2 cellular contexts compared by ENCODE assay signal in genomic region chr15:52103217-52104207, GRCh38.
A peak's percentile ranks its signal among the peaks of the same experiment; 100 is the strongest.
TF ChIP-seq lines count a peak whose summit lies in the region.

No MANE protein-coding gene starts in this region.

TF ChIP-seq in HCT116, 20 proteins besides CTCF, POLR2A, EP300 and RAD21:
- TF ChIP-seq TCF7L2 (IDR thresholded peaks at IDR 0.05; ENCODE audit: borderline replicate concordance, extremely low read depth, insufficient read depth, insufficient read length): no peak
- no peak for TF ChIP-seq SIN3A (IDR thresholded peaks at IDR 0.05; ENCODE audit: low read depth)
- TF ChIP-seq SRF (IDR thresholded peaks at IDR 0.05; ENCODE audit: low read depth): no peak
- TF ChIP-seq CBX3 (IDR thresholded peaks at IDR 0.05; ENCODE audit: low read depth): 0 out of 2 replicates have a peak, but pooled peaks have one; percentile 24
- no peak for TF ChIP-seq ZNF274 (IDR thresholded peaks at IDR 0.05; ENCODE audit: low read depth, low read length)
- TF ChIP-seq EZH2 (IDR thresholded peaks at IDR 0.05): no peak
- TF ChIP-seq FOSL1 (IDR thresholded peaks at IDR 0.05; ENCODE audit: low read depth): peak; percentile 58
- TF ChIP-seq JUND (IDR thresholded peaks at IDR 0.05): peak; percentile 43; the same call in 1 of the 2 replicates
- TF ChIP-seq, protein P1, sequence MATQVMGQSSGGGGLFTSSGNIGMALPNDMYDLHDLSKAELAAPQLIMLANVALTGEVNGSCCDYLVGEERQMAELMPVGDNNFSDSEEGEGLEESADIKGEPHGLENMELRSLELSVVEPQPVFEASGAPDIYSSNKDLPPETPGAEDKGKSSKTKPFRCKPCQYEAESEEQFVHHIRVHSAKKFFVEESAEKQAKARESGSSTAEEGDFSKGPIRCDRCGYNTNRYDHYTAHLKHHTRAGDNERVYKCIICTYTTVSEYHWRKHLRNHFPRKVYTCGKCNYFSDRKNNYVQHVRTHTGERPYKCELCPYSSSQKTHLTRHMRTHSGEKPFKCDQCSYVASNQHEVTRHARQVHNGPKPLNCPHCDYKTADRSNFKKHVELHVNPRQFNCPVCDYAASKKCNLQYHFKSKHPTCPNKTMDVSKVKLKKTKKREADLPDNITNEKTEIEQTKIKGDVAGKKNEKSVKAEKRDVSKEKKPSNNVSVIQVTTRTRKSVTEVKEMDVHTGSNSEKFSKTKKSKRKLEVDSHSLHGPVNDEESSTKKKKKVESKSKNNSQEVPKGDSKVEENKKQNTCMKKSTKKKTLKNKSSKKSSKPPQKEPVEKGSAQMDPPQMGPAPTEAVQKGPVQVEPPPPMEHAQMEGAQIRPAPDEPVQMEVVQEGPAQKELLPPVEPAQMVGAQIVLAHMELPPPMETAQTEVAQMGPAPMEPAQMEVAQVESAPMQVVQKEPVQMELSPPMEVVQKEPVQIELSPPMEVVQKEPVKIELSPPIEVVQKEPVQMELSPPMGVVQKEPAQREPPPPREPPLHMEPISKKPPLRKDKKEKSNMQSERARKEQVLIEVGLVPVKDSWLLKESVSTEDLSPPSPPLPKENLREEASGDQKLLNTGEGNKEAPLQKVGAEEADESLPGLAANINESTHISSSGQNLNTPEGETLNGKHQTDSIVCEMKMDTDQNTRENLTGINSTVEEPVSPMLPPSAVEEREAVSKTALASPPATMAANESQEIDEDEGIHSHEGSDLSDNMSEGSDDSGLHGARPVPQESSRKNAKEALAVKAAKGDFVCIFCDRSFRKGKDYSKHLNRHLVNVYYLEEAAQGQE (IDR thresholded peaks at IDR 0.05; ENCODE audit: low read depth): no peak
- no peak for TF ChIP-seq SP1 (IDR thresholded peaks at IDR 0.05; ENCODE audit: low read depth)

TF ChIP-seq in HEK293T, 16 proteins besides CTCF, POLR2A, EP300 and RAD21 (continued from another document):
- TF ChIP-seq TARDBP (IDR thresholded peaks at IDR 0.05) (no peak), ARNT (IDR thresholded peaks at IDR 0.05) (no peak), FOXM1 (IDR thresholded peaks at IDR 0.05; ENCODE audit: borderline replicate concordance) (no peak), BHLHE40 (IDR thresholded peaks at IDR 0.05; ENCODE audit: borderline replicate concordance) (no peak), CTBP1 (IDR thresholded peaks at IDR 0.05; ENCODE audit: borderline replicate concordance) (no peak), SP1 (IDR thresholded peaks at IDR 0.05) (no peak), NFRKB (IDR thresholded peaks at IDR 0.05) (no peak), FOXA1 (IDR thresholded peaks at IDR 0.05) (no peak), FOXK2 (IDR thresholded peaks at IDR 0.05) (no peak), LEF1 (IDR thresholded peaks at IDR 0.05; ENCODE audit: borderline replicate concordance) (no peak), L3MBTL2 (conservative IDR thresholded peaks at IDR 0.05) (no peak), ZNF384 (IDR thresholded peaks at IDR 0.05) (no peak), SUZ12 (IDR thresholded peaks at IDR 0.05) (no peak), HDGF (IDR thresholded peaks at IDR 0.05; ENCODE audit: borderline replicate concordance) (no peak)
- TF ChIP-seq, protein P2, sequence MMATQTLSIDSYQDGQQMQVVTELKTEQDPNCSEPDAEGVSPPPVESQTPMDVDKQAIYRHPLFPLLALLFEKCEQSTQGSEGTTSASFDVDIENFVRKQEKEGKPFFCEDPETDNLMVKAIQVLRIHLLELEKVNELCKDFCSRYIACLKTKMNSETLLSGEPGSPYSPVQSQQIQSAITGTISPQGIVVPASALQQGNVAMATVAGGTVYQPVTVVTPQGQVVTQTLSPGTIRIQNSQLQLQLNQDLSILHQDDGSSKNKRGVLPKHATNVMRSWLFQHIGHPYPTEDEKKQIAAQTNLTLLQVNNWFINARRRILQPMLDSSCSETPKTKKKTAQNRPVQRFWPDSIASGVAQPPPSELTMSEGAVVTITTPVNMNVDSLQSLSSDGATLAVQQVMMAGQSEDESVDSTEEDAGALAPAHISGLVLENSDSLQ (IDR thresholded peaks at IDR 0.05): no peak
